In the genomic region with DNA sequence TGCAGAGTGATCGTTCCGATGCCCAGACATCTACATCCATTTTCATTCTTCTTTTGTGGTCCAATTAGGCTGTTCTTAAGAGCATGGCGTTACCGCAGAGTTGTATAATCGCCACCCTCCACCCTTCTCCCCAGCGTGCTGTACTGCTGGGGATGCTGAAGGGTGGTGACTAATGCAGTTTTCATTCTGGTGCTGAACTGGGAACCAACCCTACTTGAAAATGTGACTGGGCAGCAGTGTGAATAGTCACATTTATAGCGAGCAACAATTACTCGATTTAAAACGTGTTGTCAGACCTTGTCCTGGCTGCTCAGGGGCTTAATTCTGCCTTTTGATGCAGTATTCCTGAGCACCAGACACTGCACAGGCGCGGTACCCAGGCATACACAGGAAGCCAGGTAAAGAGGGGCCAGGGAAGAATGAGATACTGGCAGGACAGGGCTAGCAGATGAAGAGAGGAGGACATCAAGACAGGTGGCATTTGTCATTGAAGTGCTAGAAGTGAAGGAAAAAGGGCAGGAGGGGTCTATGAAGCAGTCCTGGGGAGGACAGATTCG, we compare ENCODE assay signal across 8 cellular contexts. TPM values are rescaled to one million over a fixed set of nuclear protein-coding genes. Genes with fewer than 3 reads are reported as not detected.
DNase-seq lines count a peak whose midpoint lies in the region; ATAC-seq and TF ChIP-seq lines count a peak whose summit lies in the region.

No MANE protein-coding gene starts in this region.

- TF ChIP-seq CTCF in GM06990 (IDR thresholded peaks at IDR 0.05; ENCODE audit: insufficient read depth, low read length, poor library complexity, severe bottlenecking) (no peak), MM.1S (IDR thresholded peaks at IDR 0.05; ENCODE audit: low read length) (no peak), astrocyte of the cerebellum (IDR thresholded peaks at IDR 0.05; ENCODE audit: low read depth, low read length, missing control alignments) (no peak), smooth muscle cell (IDR thresholded peaks at IDR 0.05; ENCODE audit: borderline replicate concordance, insufficient read depth, poor library complexity, severe bottlenecking) (no peak)

- no peaks in the 10 kb centered on the region for H3K9me3 ChIP-seq in MM.1S (replicated peaks; ENCODE audit: insufficient read depth, low read length)
- no peaks in the 10 kb centered on the region for H3K9me3 ChIP-seq in iPS-20b (ENCODE audit: insufficient read depth, low read depth, low read length)
- H3K9me3 ChIP-seq in smooth muscle cell (replicated peaks; ENCODE audit: low read depth), result no peaks in the 10 kb centered on the region

- peak overlapping the region; percentile 95 for H3K27ac ChIP-seq in MM.1S (ENCODE audit: low read length)
- no peak overlapping the region for H3K27ac ChIP-seq in iPS-20b (ENCODE audit: low read length)
- peak overlapping the region; percentile 97 for H3K27ac ChIP-seq in smooth muscle cell (ENCODE audit: low read depth)

- H3K27me3 ChIP-seq in GM06990 (replicated peaks; ENCODE audit: control insufficient read depth, insufficient read depth, low read length) (no peaks in the 10 kb centered on the region), MM.1S (replicated peaks; ENCODE audit: insufficient read depth, low read length) (no peaks in the 10 kb centered on the region), iPS-20b (ENCODE audit: insufficient read depth, low read length) (peaks cover 9% of the 10 kb centered on the region), smooth muscle cell (ENCODE audit: low read depth) (no peaks in the 10 kb centered on the region)

- no peaks in the 10 kb centered on the region for H3K9me2 ChIP-seq in MM.1S (replicated peaks; ENCODE audit: insufficient read depth, low read length)

- 28% methylated on average over 12 of the region's 12 CpGs for WGBS in smooth muscle cell (ENCODE audit: low lambda C conversion rate)

- H3K4me3 ChIP-seq in GM06990 (replicated peaks; ENCODE audit: low read depth, low read length) (peak overlapping the region; percentile 89), MM.1S (ENCODE audit: low read length) (peak overlapping the region; percentile 89), astrocyte of the cerebellum (ENCODE audit: low read depth, low read length) (peak overlapping the region; percentile 85), iPS-20b (ENCODE audit: low read length) (peak overlapping the region; percentile 92), smooth muscle cell (peak overlapping the region; percentile 89)

- H4K20me1 ChIP-seq in MM.1S (ENCODE audit: insufficient read depth, low read length) (no peaks in the 10 kb centered on the region), smooth muscle cell (ENCODE audit: low read depth) (peaks cover 19% of the 10 kb centered on the region)

- ATAC-seq in GM21825 (IDR thresholded peaks at IDR 0.05; ENCODE audit: unreplicated experiment), result peak; percentile 13

- in situ Hi-C loops in astrocyte of the cerebellum (cut with HindIII; ENCODE audit: low sequenced_read_pairs), result no loop called here

- H3K4me2 ChIP-seq in MM.1S (ENCODE audit: low read depth, low read length), result peak overlapping the region; percentile 91
- peak overlapping the region; percentile 92 for H3K4me2 ChIP-seq in smooth muscle cell

- peak overlapping the region; percentile 98 for H3K9ac ChIP-seq in MM.1S (ENCODE audit: low read length)
- H3K9ac ChIP-seq in iPS-20b (ENCODE audit: low read depth, low read length), result peak overlapping the region; percentile 75; the same call in 1 of the 2 replicates
- H3K9ac ChIP-seq in smooth muscle cell (ENCODE audit: low read depth), result peak overlapping the region; percentile 94

- H3K79me2 ChIP-seq in MM.1S (ENCODE audit: low read length), result peaks cover 39% of the 10 kb centered on the region
- H3K79me2 ChIP-seq in smooth muscle cell (ENCODE audit: low read depth), result peaks cover 36% of the 10 kb centered on the region

- H3K4me1 ChIP-seq in MM.1S (ENCODE audit: low read length) (peaks cover 12% of the 10 kb centered on the region), iPS-20b (ENCODE audit: insufficient read depth, low read length) (peaks cover 21% of the 10 kb centered on the region; the same call in 1 of the 2 replicates), smooth muscle cell (ENCODE audit: low read depth) (peaks cover 23% of the 10 kb centered on the region)

- DNase-seq in GM06990 (ENCODE audit: extremely low read depth, insufficient read length) (no peak), MM.1S (no peak), astrocyte of the cerebellum (ENCODE audit: low read depth) (peak; percentile 62), smooth muscle cell (lab: John Stamatoyannopoulos, UW; ENCODE audit: unreplicated experiment) (no peak), medulla oblongata (ENCODE audit: extremely low spot score) (no peak), DMS79 (lab: John Stamatoyannopoulos, UW) (no peak)

- H3F3A ChIP-seq in MM.1S (ENCODE audit: insufficient read depth, low read length), result peaks cover 9% of the 10 kb centered on the region
- H3F3A ChIP-seq in smooth muscle cell (ENCODE audit: low read depth), result no peaks in the 10 kb centered on the region

- H2AFZ ChIP-seq in MM.1S (ENCODE audit: low read length) (peak overlapping the region; percentile 89), smooth muscle cell (ENCODE audit: low read depth) (no peak overlapping the region)

- no peaks in the 10 kb centered on the region for H3K36me3 ChIP-seq in GM06990 (ENCODE audit: control insufficient read depth, insufficient read depth, low read length)
- no peaks in the 10 kb centered on the region for H3K36me3 ChIP-seq in MM.1S (replicated peaks; ENCODE audit: insufficient read depth, low read length)
- H3K36me3 ChIP-seq in iPS-20b (ENCODE audit: insufficient read depth, low read depth, low read length), result peaks cover 15% of the 10 kb centered on the region; the same call in 1 of the 2 replicates
- no peaks in the 10 kb centered on the region for H3K36me3 ChIP-seq in smooth muscle cell (ENCODE audit: low read depth)

RNA-seq across cellular contexts. Expression of a gene that starts 0.7 kb away (rescaled TPM):
- 36.8 and 38.9 TPM in 2 replicates for total RNA-seq in smooth muscle cell
- 19.8 and 25.3 TPM in 2 replicates for polyA plus RNA-seq in smooth muscle cell

RNA-seq across cellular contexts. Expression of a gene that starts 23.6 kb away (rescaled TPM):
- total RNA-seq in smooth muscle cell, result 0.63 and 1.1 TPM in 2 replicates
- polyA plus RNA-seq in smooth muscle cell, result 0.69 TPM in 1 of 2 replicates, not detected in the other
